ENCODE assay signal across 13 cellular contexts in genomic region chr13:51681037-51681678, GRCh38.
A peak's percentile ranks its signal among the peaks of the same experiment; 100 is the strongest.
DNase-seq lines count a peak whose midpoint lies in the region; ATAC-seq and TF ChIP-seq lines count a peak whose summit lies in the region.
"Had no signal": no experiment of that assay in that cellular context is flagged by ENCODE, and none has a peak within 500 bp of the region (broad histone marks: within the 10 kb centered on the region; RNA-seq: fewer than 3 reads in every experiment).

No MANE protein-coding gene starts in this region.

- ATAC-seq in activated T-cell treated with anti-CD3 and anti-CD28 coated beads, Interleukin-2, amount 50 U/mL, for 4 hours: peak; percentile 82 to 84
- peak; percentile 98 for ATAC-seq in stimulated activated naive CD8-positive, alpha-beta T cell treated with anti-CD3 and anti-CD28 coated beads, Interleukin-15, amount 100 ng/mL, for 72 hours
- ATAC-seq in HG02623 (IDR thresholded peaks at IDR 0.05; ENCODE audit: unreplicated experiment): no peak
- ATAC-seq in HG03439 (IDR thresholded peaks at IDR 0.05; ENCODE audit: unreplicated experiment): no peak

- no peak overlapping the region for H3K4me3 ChIP-seq in OCI-LY3 (ENCODE audit: low read length)

- H4K20me1 ChIP-seq in OCI-LY3 (ENCODE audit: insufficient read depth, low read length): no peaks in the 10 kb centered on the region

- peak overlapping the region; percentile 36 for H3K4me2 ChIP-seq in OCI-LY3 (ENCODE audit: low read length)

- H3K27ac ChIP-seq in OCI-LY3 (ENCODE audit: low read length) (no peak overlapping the region), epithelial cell of prostate (peak overlapping the region; percentile 75)

- peaks cover 7% of the 10 kb centered on the region for H3K4me1 Mint-ChIP-seq in activated T-cell treated with anti-CD3 and anti-CD28 coated beads, Interleukin-2, amount 50 U/mL, for 4 hours (ENCODE audit: low read depth)
- H3K4me1 Mint-ChIP-seq in stimulated activated naive CD8-positive, alpha-beta T cell treated with anti-CD3 and anti-CD28 coated beads, Interleukin-15, amount 100 ng/mL, for 72 hours: peaks cover 17% of the 10 kb centered on the region
- H3K4me1 Mint-ChIP-seq: B cell, immature natural killer cell had no signal

- no peaks in the 10 kb centered on the region for H3K27me3 ChIP-seq in OCI-LY3 (ENCODE audit: low read depth, low read length)

- no peak overlapping the region for H3K4me3 Mint-ChIP-seq in activated T-cell treated with anti-CD3 and anti-CD28 coated beads, Interleukin-2, amount 50 U/mL, for 4 hours
- no peak overlapping the region for H3K4me3 Mint-ChIP-seq in stimulated activated naive CD8-positive, alpha-beta T cell treated with anti-CD3 and anti-CD28 coated beads, Interleukin-15, amount 100 ng/mL, for 72 hours
- H3K4me3 Mint-ChIP-seq: B cell; dendritic cell treated with granulocyte-macrophage colony-stimulating factor and Interleukin-4, amounts not matched to agents 40 ng/mL and 50 ng/mL, for 4 days; immature natural killer cell had no signal

- H3K9me3 ChIP-seq in OCI-LY3 (ENCODE audit: insufficient read depth, low read length): no peaks in the 10 kb centered on the region

- no peak for TF ChIP-seq CTCF in OCI-LY3 (IDR thresholded peaks at IDR 0.05; ENCODE audit: low read depth, low read length)

- 0 out of 2 replicates have a peak, but pooled peaks cover 2% of the 10 kb centered on the region for H3K79me2 ChIP-seq in OCI-LY3 (ENCODE audit: low read length)

- H3K27ac Mint-ChIP-seq in stimulated activated naive CD8-positive, alpha-beta T cell treated with anti-CD3 and anti-CD28 coated beads, Interleukin-15, amount 100 ng/mL, for 72 hours: peak overlapping the region in 1 of 2 donors; percentile 4
- H3K27ac Mint-ChIP-seq: B cell; dendritic cell treated with granulocyte-macrophage colony-stimulating factor and Interleukin-4, amounts not matched to agents 40 ng/mL and 50 ng/mL, for 4 days; immature natural killer cell had no signal

- no peak overlapping the region for H2AFZ ChIP-seq in OCI-LY3 (ENCODE audit: low read depth, low read length)

- H3K9ac ChIP-seq in OCI-LY3 (ENCODE audit: low read length): no peak overlapping the region

- no peaks in the 10 kb centered on the region for H3K36me3 ChIP-seq in OCI-LY3 (replicated peaks; ENCODE audit: low read depth, low read length)

- no peaks in the 10 kb centered on the region for H3K9me3 Mint-ChIP-seq in activated T-cell treated with anti-CD3 and anti-CD28 coated beads, Interleukin-2, amount 50 U/mL, for 4 hours
- H3K9me3 Mint-ChIP-seq in stimulated activated naive CD8-positive, alpha-beta T cell treated with anti-CD3 and anti-CD28 coated beads, Interleukin-15, amount 100 ng/mL, for 72 hours: no peaks in the 10 kb centered on the region
- H3K9me3 Mint-ChIP-seq: dendritic cell treated with granulocyte-macrophage colony-stimulating factor and Interleukin-4, amounts not matched to agents 40 ng/mL and 50 ng/mL, for 4 days; immature natural killer cell had no signal

- H3K36me3 Mint-ChIP-seq in activated T-cell treated with anti-CD3 and anti-CD28 coated beads, Interleukin-2, amount 50 U/mL, for 4 hours (ENCODE audit: insufficient read depth): peaks cover 34% of the 10 kb centered on the region

- no peaks in the 10 kb centered on the region for H3K27me3 Mint-ChIP-seq in activated T-cell treated with anti-CD3 and anti-CD28 coated beads, Interleukin-2, amount 50 U/mL, for 4 hours (ENCODE audit: low read depth)
- H3K27me3 Mint-ChIP-seq in stimulated activated naive CD8-positive, alpha-beta T cell treated with anti-CD3 and anti-CD28 coated beads, Interleukin-15, amount 100 ng/mL, for 72 hours: no peaks in the 10 kb centered on the region
- H3K27me3 Mint-ChIP-seq: B cell; dendritic cell treated with granulocyte-macrophage colony-stimulating factor and Interleukin-4, amounts not matched to agents 40 ng/mL and 50 ng/mL, for 4 days had no signal

- peaks cover 15% of the 10 kb centered on the region for H3K4me1 ChIP-seq in OCI-LY3 (ENCODE audit: low read length)

- DNase-seq in activated T-cell treated with anti-CD3 and anti-CD28 coated beads, Interleukin-2, amount 50 U/mL, for 4 hours: no peak
- DNase-seq in activated T-cell treated with anti-CD3 and anti-CD28 coated beads for 4 hours (no peak), epithelial cell of prostate (ENCODE audit: low read depth, low spot score) (peak; percentile 71), C1 segment of cervical spinal cord (lab: John Stamatoyannopoulos, UW) (no peak)
- no peak for DNase-seq in stimulated activated naive CD8-positive, alpha-beta T cell treated with anti-CD3 and anti-CD28 coated beads, Interleukin-15, amount 100 ng/mL, for 72 hours
- DNase-seq: activated CD8-positive, alpha-beta memory T cell treated with anti-CD3 and anti-CD28 coated beads, Interleukin-2, amount 50 U/mL, for 4 hours; immature natural killer cell; NCI-H2081 had no signal

Comparison
In these comparisons a context has a peak if more than half of its experiments do, and no peak if none do; other contexts are left out.
1. ATAC-seq: peak in activated T-cell treated with anti-CD3 and anti-CD28 coated beads, Interleukin-2, amount 50 U/mL, for 4 hours (2 of 2) and stimulated activated naive CD8-positive, alpha-beta T cell treated with anti-CD3 and anti-CD28 coated beads, Interleukin-15, amount 100 ng/mL, for 72 hours (single experiment); none in HG02623 (single experiment) and HG03439 (single experiment).